ENCODE assay signal across 17 cellular contexts in the genomic region with DNA sequence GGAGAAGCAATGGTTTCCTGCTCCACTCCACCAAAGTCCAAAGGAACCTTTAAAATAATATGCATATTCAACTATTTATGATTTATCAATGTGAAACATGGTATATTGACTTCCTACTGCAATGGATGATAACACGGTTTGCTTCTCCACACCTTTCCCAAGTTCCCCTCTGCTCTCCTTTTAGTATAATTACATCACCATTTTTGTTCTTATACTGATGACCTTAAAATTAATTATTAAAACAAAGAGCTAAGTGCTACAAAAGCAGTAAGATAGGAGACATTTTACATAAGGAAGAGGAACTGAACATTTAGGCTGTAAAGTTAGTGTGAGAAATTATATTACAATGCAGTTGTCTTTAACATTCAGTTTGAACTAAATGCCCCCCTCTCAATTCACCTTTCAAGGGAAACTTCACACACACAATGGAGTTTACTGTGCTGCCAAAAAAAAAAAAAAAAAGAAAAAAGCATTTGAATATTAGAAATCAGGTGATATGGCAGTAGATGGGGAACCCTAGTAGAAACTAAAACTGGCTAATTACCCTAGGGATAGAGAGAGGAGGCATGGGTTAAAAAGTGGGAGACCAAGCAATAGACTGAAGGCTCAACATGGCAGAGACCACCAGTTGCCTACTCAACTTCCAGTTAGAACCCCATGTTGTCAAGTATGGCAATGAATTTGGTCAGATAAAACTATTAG.
"Had no signal": no experiment of that assay in that cellular context is flagged by ENCODE, and none has a peak within 500 bp of the region (broad histone marks: within the 10 kb centered on the region; RNA-seq: fewer than 3 reads in every experiment).

No MANE protein-coding gene starts in this region.

- DNase-seq: activated CD4-positive, alpha-beta T cell treated with anti-CD3 and anti-CD28 coated beads, Interleukin-2, amount 50 U/mL, for 4 hours; activated gamma-delta T cell; activated T-cell treated with anti-CD3 and anti-CD28 coated beads, Interleukin-2, amount 50 U/mL, for 72 hours; colonic mucosa; heart right ventricle; immature natural killer cell; naive B cell; stimulated activated CD4-positive, alpha-beta T cell treated with anti-CD3 and anti-CD28 coated beads, Interleukin-2, amount 100 ng/mL, for 24 hours; upper lobe of right lung had no signal

- H3K4me3 ChIP-seq: ascending aorta, colonic mucosa, gastroesophageal sphincter, heart right ventricle, neural progenitor cell, thoracic aorta, upper lobe of right lung had no signal

- H3K9me3 ChIP-seq: ascending aorta, colonic mucosa, gastroesophageal sphincter, thoracic aorta, upper lobe of right lung had no signal

- H3K4me1 Mint-ChIP-seq: central memory CD8-positive, alpha-beta T cell; immature natural killer cell; naive B cell; neural progenitor cell had no signal

- H3K27me3 Mint-ChIP-seq: activated naive CD4-positive, alpha-beta T cell treated with anti-CD3 and anti-CD28 coated beads, Interleukin-2, amount 50 U/mL, for 24 hours; central memory CD8-positive, alpha-beta T cell; memory B cell; naive B cell; progenitor cell of endocrine pancreas had no signal

- H3K36me3 Mint-ChIP-seq: activated naive CD4-positive, alpha-beta T cell treated with anti-CD3 and anti-CD28 coated beads, Interleukin-2, amount 50 U/mL, for 24 hours; immature natural killer cell; neural progenitor cell had no signal

- H2AFZ ChIP-seq: neural progenitor cell had no signal

- H3K27ac ChIP-seq: ascending aorta, colonic mucosa, gastroesophageal sphincter, heart right ventricle, neural progenitor cell, thoracic aorta, upper lobe of right lung had no signal

- H3K9me3 Mint-ChIP-seq: activated naive CD4-positive, alpha-beta T cell treated with anti-CD3 and anti-CD28 coated beads, Interleukin-2, amount 50 U/mL, for 24 hours had no signal

- H3K4me2 ChIP-seq: neural progenitor cell had no signal

- H3K4me1 ChIP-seq: colonic mucosa, neural progenitor cell, upper lobe of right lung had no signal

- H3K27ac Mint-ChIP-seq: activated naive CD4-positive, alpha-beta T cell treated with anti-CD3 and anti-CD28 coated beads, Interleukin-2, amount 50 U/mL, for 24 hours; activated T-cell treated with anti-CD3 and anti-CD28 coated beads, Interleukin-2, amount 50 U/mL, for 72 hours; immature natural killer cell; memory B cell; neural progenitor cell had no signal

- ATAC-seq: gastroesophageal sphincter, heart right ventricle, upper lobe of right lung had no signal

- H3K27me3 ChIP-seq: ascending aorta, colonic mucosa, gastroesophageal sphincter, heart right ventricle, neural progenitor cell, upper lobe of right lung had no signal

- H3K9ac ChIP-seq: neural progenitor cell had no signal

- H3K36me3 ChIP-seq: ascending aorta, colonic mucosa, gastroesophageal sphincter, heart right ventricle, neural progenitor cell, thoracic aorta, upper lobe of right lung had no signal

- H3K4me3 Mint-ChIP-seq: activated naive CD4-positive, alpha-beta T cell treated with anti-CD3 and anti-CD28 coated beads, Interleukin-2, amount 50 U/mL, for 24 hours; central memory CD8-positive, alpha-beta T cell; immature natural killer cell; memory B cell; naive B cell; neural progenitor cell had no signal
